ENCODE assay signal across 9 cellular contexts in the genomic region with DNA sequence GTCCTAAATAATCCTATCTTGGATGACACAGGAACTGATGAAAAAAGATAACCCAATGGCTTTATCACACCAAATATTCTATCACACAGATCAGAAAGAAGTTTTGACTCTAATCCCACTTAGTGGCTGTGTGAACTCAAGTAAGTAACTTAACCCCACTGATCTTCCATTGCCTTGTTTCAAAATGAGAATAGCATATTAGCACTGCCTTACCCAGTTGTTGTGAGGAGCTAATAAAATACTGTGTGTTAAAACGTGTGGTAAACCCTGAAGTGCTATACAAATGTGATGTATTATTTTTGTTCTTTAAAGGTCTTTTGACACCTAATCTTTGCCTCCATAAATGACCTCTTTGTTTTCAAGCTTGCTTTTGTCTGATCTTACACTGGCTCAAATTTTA.
A peak's percentile ranks its signal among the peaks of the same experiment; 100 is the strongest.
DNase-seq lines count a peak whose midpoint lies in the region; ATAC-seq and TF ChIP-seq lines count a peak whose summit lies in the region.
"Had no signal": no experiment of that assay in that cellular context is flagged by ENCODE, and none has a peak within 500 bp of the region (broad histone marks: within the 10 kb centered on the region; RNA-seq: fewer than 3 reads in every experiment).

No MANE protein-coding gene starts in this region.

- H3K9ac ChIP-seq in neuronal stem cell (ENCODE audit: low read depth, low read length, poor library complexity), result no peak overlapping the region

- H3K27ac Mint-ChIP-seq in activated CD8-positive, alpha-beta T cell treated with anti-CD3 and anti-CD28 coated beads for 36 hours, result peak overlapping the region; percentile 84

- H4K8ac ChIP-seq in neuronal stem cell (ENCODE audit: low read depth, low read length), result no peak overlapping the region

- H3K4me1 Mint-ChIP-seq in activated T-cell treated with anti-CD3 and anti-CD28 coated beads, Interleukin-2, amount 50 U/mL, for 4 hours (ENCODE audit: low read depth), result peaks cover 30% of the 10 kb centered on the region
- H3K4me1 Mint-ChIP-seq in activated CD8-positive, alpha-beta T cell treated with anti-CD3 and anti-CD28 coated beads for 36 hours (ENCODE audit: low read depth), result peaks cover 53% of the 10 kb centered on the region

- H3K14ac ChIP-seq in neuronal stem cell (ENCODE audit: low read length), result no peak overlapping the region

- H3K4me3 Mint-ChIP-seq in activated T-cell treated with anti-CD3 and anti-CD28 coated beads, Interleukin-2, amount 50 U/mL, for 4 hours, result peak overlapping the region; percentile 57
- peak overlapping the region; percentile 31 for H3K4me3 Mint-ChIP-seq in activated CD8-positive, alpha-beta T cell treated with anti-CD3 and anti-CD28 coated beads for 36 hours

- no peak for TF ChIP-seq CTCF in activated CD8-positive, alpha-beta T cell treated with anti-CD3 and anti-CD28 coated beads for 36 hours (IDR thresholded peaks at IDR 0.05)
- no peak for TF ChIP-seq CTCF in thoracic aorta (IDR thresholded peaks at IDR 0.05)

- no peak overlapping the region for H2AFZ ChIP-seq in neuronal stem cell (ENCODE audit: low read length)

- H2BK15ac ChIP-seq in neuronal stem cell (ENCODE audit: low read length), result no peak overlapping the region

- H3K4me2 ChIP-seq in neuronal stem cell (ENCODE audit: insufficient read depth, low read length, poor library complexity, severe bottlenecking), result no peak overlapping the region

- H3K4me3 ChIP-seq in thoracic aorta (peak overlapping the region; percentile 24), neuronal stem cell (ENCODE audit: low read length in 2 of 2) (no peak overlapping the region)

- H3K9me3 ChIP-seq in thoracic aorta (no peaks in the 10 kb centered on the region), neuronal stem cell (replicated peaks in 1 of 2; ENCODE audit: control insufficient read depth in 2 of 2, insufficient read depth in 1 of 2, low read depth in 1 of 2, low read length in 2 of 2) (no peaks in the 10 kb centered on the region)

- H3K36me3 ChIP-seq in thoracic aorta (no peaks in the 10 kb centered on the region), neuronal stem cell (replicated peaks in 1 of 2; ENCODE audit: control insufficient read depth in 2 of 2, insufficient read depth in 2 of 2, low read length in 2 of 2) (no peaks in the 10 kb centered on the region)

- no peak overlapping the region for H2BK5ac ChIP-seq in neuronal stem cell (ENCODE audit: low read length)

- intact Hi-C loops in activated CD8-positive, alpha-beta T cell treated with anti-CD3 and anti-CD28 coated beads for 36 hours (cut with micrococcal nuclease), result loop anchor here (1.0 kb wide), 1 partner anchor 59 kb away; no protein-coding TSS in a partner anchor

- ATAC-seq in activated T-cell treated with anti-CD3 and anti-CD28 coated beads, Interleukin-2, amount 50 U/mL, for 4 hours, result peak in 1 of 2 donors; percentile 25
- ATAC-seq in HG02981 (IDR thresholded peaks at IDR 0.05; ENCODE audit: unreplicated experiment), result peak; percentile 16
- peak; percentile 18 for ATAC-seq in activated CD8-positive, alpha-beta T cell treated with anti-CD3 and anti-CD28 coated beads for 36 hours
- no peak for ATAC-seq in thoracic aorta (ENCODE audit: insufficient number of reproducible peaks, low FRiP score, low read depth)

- no peak overlapping the region for H4K91ac ChIP-seq in neuronal stem cell (ENCODE audit: low read depth, low read length, poor library complexity)

- H3K9me3 Mint-ChIP-seq in activated T-cell treated with anti-CD3 and anti-CD28 coated beads, Interleukin-2, amount 50 U/mL, for 4 hours, result no peaks in the 10 kb centered on the region
- H3K9me3 Mint-ChIP-seq in activated CD8-positive, alpha-beta T cell treated with anti-CD3 and anti-CD28 coated beads for 36 hours, result no peaks in the 10 kb centered on the region

- H3K27me3 Mint-ChIP-seq in activated T-cell treated with anti-CD3 and anti-CD28 coated beads, Interleukin-2, amount 50 U/mL, for 4 hours (ENCODE audit: low read depth), result no peaks in the 10 kb centered on the region
- H3K27me3 Mint-ChIP-seq in activated CD8-positive, alpha-beta T cell treated with anti-CD3 and anti-CD28 coated beads for 36 hours, result peaks cover 2% of the 10 kb centered on the region

- no peak overlapping the region for H2AK5ac ChIP-seq in neuronal stem cell (ENCODE audit: low read depth, low read length)

- H3K18ac ChIP-seq in neuronal stem cell (ENCODE audit: low read length), result no peak overlapping the region

- WGBS in neuronal stem cell (ENCODE audit: extremely low coverage in 2 of 2, insufficient read length in 2 of 2, insufficient replicate concordance in 1 of 2), 2 donors, result no CpG with 5 or more reads among the region's 1 CpG

- H2BK12ac ChIP-seq in neuronal stem cell (ENCODE audit: low read length), result no peak overlapping the region

- no peak overlapping the region for H2BK120ac ChIP-seq in neuronal stem cell (ENCODE audit: low read depth, low read length)

- H3K4me1 ChIP-seq in thoracic aorta (ENCODE audit: control insufficient read depth in 1 of 2, low read depth in 2 of 2) (peaks cover 16 to 29% of the 10 kb centered on the region in 2 donors), neuronal stem cell (ENCODE audit: control insufficient read depth in 2 of 2, insufficient read depth in 1 of 2, low read depth in 1 of 2, low read length in 2 of 2) (no peaks in the 10 kb centered on the region)

- CTCF ChIA-PET in activated CD8-positive, alpha-beta T cell treated with anti-CD3 and anti-CD28 coated beads for 36 hours (lab: Charles Lee), result interaction anchor here (1.1 to 4.0 kb wide), 4 partner anchors 30 to 125 kb away, joined by 3 to 35 read pairs (median 10); no protein-coding TSS in a partner anchor

- POLR2A ChIA-PET in activated CD8-positive, alpha-beta T cell treated with anti-CD3 and anti-CD28 coated beads for 36 hours (lab: Charles Lee), result interaction anchor here (2.5 to 2.6 kb wide), 2 partner anchors 58 to 60 kb away, joined by 16 to 20 read pairs; a partner anchor contains a TSS

- no peak overlapping the region for H3K4ac ChIP-seq in neuronal stem cell (ENCODE audit: low read length)

- H3K79me1 ChIP-seq in neuronal stem cell (ENCODE audit: low read depth, low read length), result no peaks in the 10 kb centered on the region

- no peak overlapping the region for H3K23ac ChIP-seq in neuronal stem cell (ENCODE audit: low read depth, low read length, poor library complexity)

- H3K36me3 Mint-ChIP-seq in activated T-cell treated with anti-CD3 and anti-CD28 coated beads, Interleukin-2, amount 50 U/mL, for 4 hours (ENCODE audit: insufficient read depth), result no peaks in the 10 kb centered on the region
- no peaks in the 10 kb centered on the region for H3K36me3 Mint-ChIP-seq in activated CD8-positive, alpha-beta T cell treated with anti-CD3 and anti-CD28 coated beads for 36 hours (ENCODE audit: low read depth)

- DNase-seq in activated T-cell treated with anti-CD3 and anti-CD28 coated beads, Interleukin-2, amount 50 U/mL, for 4 hours, result no peak
- DNase-seq in activated T-cell treated with anti-CD3 and anti-CD28 coated beads, Interleukin-2, amount 50 U/mL, for 1 hour, result no peak
- no peak for DNase-seq in activated CD8-positive, alpha-beta T cell treated with anti-CD3 and anti-CD28 coated beads for 36 hours
- DNase-seq in thoracic aorta (ENCODE audit: low spot score), result no peak
- no peak for DNase-seq in NCI-H1436 (lab: John Stamatoyannopoulos, UW)
- DNase-seq in neuronal stem cell (ENCODE audit: low spot score), result no peak
- no peak for DNase-seq in activated CD8-positive, alpha-beta memory T cell treated with anti-CD3 and anti-CD28 coated beads for 24 hours
- DNase-seq: Karpas-422 had no signal

- H3K27ac ChIP-seq in thoracic aorta, result no peak overlapping the region
- no peak overlapping the region for H3K27ac ChIP-seq in neuronal stem cell (replicated peaks; ENCODE audit: low read length)

- H3K27me3 ChIP-seq in thoracic aorta (replicated peaks; ENCODE audit: insufficient read depth) (no peaks in the 10 kb centered on the region), neuronal stem cell (ENCODE audit: control insufficient read depth in 3 of 3, insufficient read depth in 3 of 3, low read depth in 1 of 3, low read length in 3 of 3) (no peaks in the 10 kb centered on the region)
